5 cellular contexts compared by ENCODE assay signal in the genomic region with DNA sequence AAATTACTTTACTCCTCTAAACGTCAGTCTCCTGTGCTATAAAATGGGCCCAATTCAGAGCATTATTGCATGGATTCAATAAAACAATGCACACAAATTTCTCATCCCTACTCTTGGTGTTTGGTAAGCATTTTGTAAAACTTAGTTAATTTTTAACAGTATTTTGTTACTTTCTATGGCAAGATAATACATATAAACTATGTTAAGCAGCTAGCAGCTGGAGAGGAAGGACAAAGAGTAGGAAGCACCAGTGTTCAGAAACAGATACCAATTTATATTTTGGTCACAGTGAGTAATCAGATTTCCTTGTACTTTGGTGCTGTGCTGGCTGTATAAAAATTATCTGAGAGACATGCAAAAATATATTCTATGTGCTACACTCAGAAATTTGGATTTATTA.
"Had no signal": no experiment of that assay in that cellular context is flagged by ENCODE, and none has a peak within 500 bp of the region (broad histone marks: within the 10 kb centered on the region; RNA-seq: fewer than 3 reads in every experiment).

No MANE protein-coding gene starts in this region.

- ATAC-seq: GM23338, HepG2 had no signal

- H2AFZ ChIP-seq: GM23338 had no signal

- H3K27ac ChIP-seq: HL-60 had no signal

- H3K4me3 ChIP-seq: GM23338 had no signal

- DNase-seq: H9, HCEC 1CT had no signal

- H3K4me2 ChIP-seq: GM23338 had no signal
